9 cellular contexts compared by ENCODE assay signal in the genomic region with DNA sequence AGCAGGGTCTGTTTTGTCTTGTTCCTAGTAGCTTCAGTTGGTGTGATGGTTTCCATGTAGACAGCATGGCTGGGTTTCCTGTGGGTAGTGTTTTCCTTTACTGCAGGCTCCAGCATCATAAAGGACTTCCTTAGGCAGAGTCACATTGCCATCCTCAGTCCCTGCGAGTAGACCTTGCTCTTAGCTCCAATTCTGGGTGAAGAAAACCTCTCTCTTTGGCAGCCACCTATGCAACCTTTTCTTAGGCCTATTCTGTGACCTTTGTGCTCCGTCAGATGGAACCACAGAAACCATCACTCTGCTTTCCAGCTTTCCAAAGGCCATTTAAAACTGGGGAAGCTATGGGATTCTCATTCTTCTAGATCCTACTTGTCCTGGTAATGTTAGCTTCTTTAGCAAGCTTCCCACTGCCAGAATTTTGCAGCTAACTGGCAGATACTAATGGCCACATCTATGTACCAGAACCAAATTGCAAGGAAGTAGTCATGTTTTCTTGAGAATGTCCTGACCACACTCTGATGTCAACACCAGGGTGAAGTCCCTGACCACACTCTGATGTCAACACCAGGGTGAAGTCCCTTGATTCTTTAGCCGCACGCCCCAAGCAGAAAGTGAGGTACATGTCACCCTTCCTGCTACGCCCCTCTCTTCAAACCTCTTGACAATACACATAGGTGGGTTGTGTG.
DNase-seq lines count a peak whose midpoint lies in the region; ATAC-seq, FAIRE-seq and TF ChIP-seq lines count a peak whose summit lies in the region.
"Had no signal": no experiment of that assay in that cellular context is flagged by ENCODE, and none has a peak within 500 bp of the region (broad histone marks: within the 10 kb centered on the region; RNA-seq: fewer than 3 reads in every experiment).

No MANE protein-coding gene starts in this region.

- intact Hi-C loops in activated T-helper 1 cell treated with anti-CD3 and anti-CD28 coated beads, Interleukin-12 subunit alpha, Interleukin-12 subunit beta, Interleukin-2, Interleukin-4 antibody, amounts not matched to agents 30 ng/mL and 10 ng/mL and 1 ng/mL, durations not matched to agents 14 hours and 24 hours and 36 hours (cut with micrococcal nuclease) = loop anchor here (1.0 to 5.0 kb wide), 2 partner anchors 8 to 1542 kb away; no protein-coding TSS in a partner anchor

- TF ChIP-seq CTCF in right atrium auricular region (IDR thresholded peaks at IDR 0.05) (no peak), type B pancreatic cell (conservative IDR thresholded peaks at IDR 0.05) (no peak)

- H3K9me3 ChIP-seq in right atrium auricular region = no peaks in the 10 kb centered on the region

- peaks cover 30% of the 10 kb centered on the region for H3K4me1 Mint-ChIP-seq in activated T-helper 1 cell treated with anti-CD3 and anti-CD28 coated beads, Interleukin-12 subunit alpha, Interleukin-12 subunit beta, Interleukin-2, Interleukin-4 antibody, amounts not matched to agents 30 ng/mL and 10 ng/mL and 1 ng/mL, durations not matched to agents 14 hours and 24 hours and 36 hours (ENCODE audit: low read depth)
- H3K4me1 Mint-ChIP-seq in type B pancreatic cell (ENCODE audit: unreplicated experiment) = no peaks in the 10 kb centered on the region

- H3K4me1 ChIP-seq in right atrium auricular region = no peaks in the 10 kb centered on the region

- H3K4me3 Mint-ChIP-seq in activated T-helper 1 cell treated with anti-CD3 and anti-CD28 coated beads, Interleukin-12 subunit alpha, Interleukin-12 subunit beta, Interleukin-2, Interleukin-4 antibody, amounts not matched to agents 30 ng/mL and 10 ng/mL and 1 ng/mL, durations not matched to agents 14 hours and 24 hours and 36 hours = peak overlapping the region; percentile 47
- no peak overlapping the region for H3K4me3 Mint-ChIP-seq in type B pancreatic cell

- ATAC-seq in GM19468 (IDR thresholded peaks at IDR 0.05; ENCODE audit: extremely low read depth, unreplicated experiment) = peak; percentile 89
- peak; percentile 98 for ATAC-seq in HG03097 (IDR thresholded peaks at IDR 0.05; ENCODE audit: low FRiP score, unreplicated experiment)
- ATAC-seq: SK-N-SH treated with all-trans-retinoic acid at 6 μM for 48 hours had no signal

- H3K27ac ChIP-seq in right atrium auricular region = no peak overlapping the region

- peaks cover 34% of the 10 kb centered on the region for H3K9me3 Mint-ChIP-seq in activated T-helper 1 cell treated with anti-CD3 and anti-CD28 coated beads, Interleukin-12 subunit alpha, Interleukin-12 subunit beta, Interleukin-2, Interleukin-4 antibody, amounts not matched to agents 30 ng/mL and 10 ng/mL and 1 ng/mL, durations not matched to agents 14 hours and 24 hours and 36 hours
- no peaks in the 10 kb centered on the region for H3K9me3 Mint-ChIP-seq in type B pancreatic cell

- H3K27me3 Mint-ChIP-seq in activated T-helper 1 cell treated with anti-CD3 and anti-CD28 coated beads, Interleukin-12 subunit alpha, Interleukin-12 subunit beta, Interleukin-2, Interleukin-4 antibody, amounts not matched to agents 30 ng/mL and 10 ng/mL and 1 ng/mL, durations not matched to agents 14 hours and 24 hours and 36 hours (ENCODE audit: insufficient read depth) = peaks cover 2% of the 10 kb centered on the region
- no peaks in the 10 kb centered on the region for H3K27me3 Mint-ChIP-seq in type B pancreatic cell

- DNase-seq in GM18507 (ENCODE audit: extremely low spot score, insufficient read length, low read depth) = no peak
- peak; percentile 66 for DNase-seq in activated T-helper 1 cell treated with anti-CD3 and anti-CD28 coated beads, Interleukin-12 subunit alpha, Interleukin-12 subunit beta, Interleukin-2, Interleukin-4 antibody, amounts not matched to agents 30 ng/mL and 10 ng/mL and 1 ng/mL, durations not matched to agents 14 hours and 24 hours and 36 hours (ENCODE audit: low spot score)
- no peak for DNase-seq in right atrium auricular region (ENCODE audit: low spot score)
- DNase-seq in type B pancreatic cell (ENCODE audit: extremely low spot score, unreplicated experiment) = no peak
- DNase-seq in activated gamma-delta T cell (lab: John Stamatoyannopoulos, UW) = no peak
- no peak for DNase-seq in central memory CD4-positive, alpha-beta T cell

- no peaks in the 10 kb centered on the region for H3K36me3 ChIP-seq in right atrium auricular region

- H3K27me3 ChIP-seq in right atrium auricular region = no peaks in the 10 kb centered on the region

- no peak overlapping the region for H3K4me3 ChIP-seq in right atrium auricular region

- peak overlapping the region; percentile 96 for H3K27ac Mint-ChIP-seq in activated T-helper 1 cell treated with anti-CD3 and anti-CD28 coated beads, Interleukin-12 subunit alpha, Interleukin-12 subunit beta, Interleukin-2, Interleukin-4 antibody, amounts not matched to agents 30 ng/mL and 10 ng/mL and 1 ng/mL, durations not matched to agents 14 hours and 24 hours and 36 hours
- no peak overlapping the region for H3K27ac Mint-ChIP-seq in type B pancreatic cell

- peak; percentile 86 for FAIRE-seq in GM18507 (lab: Jason Lieb, UNC)

- peaks cover 4% of the 10 kb centered on the region for H3K36me3 Mint-ChIP-seq in activated T-helper 1 cell treated with anti-CD3 and anti-CD28 coated beads, Interleukin-12 subunit alpha, Interleukin-12 subunit beta, Interleukin-2, Interleukin-4 antibody, amounts not matched to agents 30 ng/mL and 10 ng/mL and 1 ng/mL, durations not matched to agents 14 hours and 24 hours and 36 hours (ENCODE audit: low read depth)
- no peaks in the 10 kb centered on the region for H3K36me3 Mint-ChIP-seq in type B pancreatic cell
